In genomic region chr14:54314365-54315134, GRCh38 we compare ENCODE assay signal across 1 cellular context.
TF ChIP-seq lines count a peak whose summit lies in the region.

No MANE protein-coding gene starts in this region.

TF ChIP-seq in GM23338, 12 proteins besides CTCF, POLR2A, EP300 and RAD21 (continued from another document):
- TF ChIP-seq ZNF462 (CRISPR knock-in tag; IDR thresholded peaks at IDR 0.05) (no peak), ZNF114 (CRISPR knock-in tag; IDR thresholded peaks at IDR 0.05) (no peak), ETS1 (IDR thresholded peaks at IDR 0.05) (no peak), EZH2 (IDR thresholded peaks at IDR 0.05; ENCODE audit: low read depth, unreplicated experiment) (no peak)
